Comparison of ENCODE assay signal across 6 cellular contexts in genomic region chr14:31437045-31437691, GRCh38. TPM values are rescaled to one million over a fixed set of nuclear protein-coding genes. Genes with fewer than 3 reads are reported as not detected.
"Had no signal": no experiment of that assay in that cellular context is flagged by ENCODE, and none has a peak within 500 bp of the region (broad histone marks: within the 10 kb centered on the region; RNA-seq: fewer than 3 reads in every experiment).

No MANE protein-coding gene starts in this region.

RNA-seq across cellular contexts. Expression of gene GPR33, which starts 50.7 kb away (rescaled TPM):
- total RNA-seq: HepG2, HT-29, HT1080, IMR-90, K562 had no signal
- polyA plus RNA-seq: HepG2, IgD-negative memory B cell, IMR-90, K562 had no signal
